17 cellular contexts compared by ENCODE assay signal in the genomic region with DNA sequence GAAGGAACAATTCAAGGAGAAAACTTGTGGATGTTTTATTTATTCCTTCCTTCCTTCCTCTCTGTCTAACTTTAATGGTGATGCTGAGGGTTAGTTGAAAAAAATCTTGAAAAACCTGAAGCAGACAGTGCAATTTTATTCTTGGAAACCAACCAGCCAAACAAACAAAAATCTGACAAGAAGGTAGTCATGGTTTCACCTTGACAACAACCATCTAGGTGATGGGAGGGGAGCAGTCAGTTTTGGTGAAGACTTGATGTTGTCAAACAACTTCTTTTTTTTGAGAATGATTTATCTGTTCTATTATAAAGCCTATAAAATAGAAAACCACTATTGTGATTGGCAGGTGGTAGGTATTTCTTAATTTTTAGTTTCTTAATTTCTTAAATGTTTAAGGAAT.
DNase-seq lines count a peak whose midpoint lies in the region; ATAC-seq and TF ChIP-seq lines count a peak whose summit lies in the region.
"Had no signal": no experiment of that assay in that cellular context is flagged by ENCODE, and none has a peak within 500 bp of the region (broad histone marks: within the 10 kb centered on the region; RNA-seq: fewer than 3 reads in every experiment).

No MANE protein-coding gene starts in this region.

- peak overlapping the region; percentile 96 for H3K27ac Mint-ChIP-seq in activated naive CD8-positive, alpha-beta T cell treated with anti-CD3 and anti-CD28 coated beads for 36 hours
- peak overlapping the region; percentile 86 to 90 for H3K27ac Mint-ChIP-seq in natural killer cell treated with Interleukin-12 subunit alpha and Interleukin-12 subunit beta and Interleukin-15 and Interleukin-18, amount 100 ng/mL, for 72 hours

- H3K27me3 Mint-ChIP-seq in activated naive CD8-positive, alpha-beta T cell treated with anti-CD3 and anti-CD28 coated beads for 36 hours, result no peaks in the 10 kb centered on the region
- H3K27me3 Mint-ChIP-seq in natural killer cell treated with Interleukin-12 subunit alpha and Interleukin-12 subunit beta and Interleukin-15 and Interleukin-18, amount 100 ng/mL, for 72 hours, result no peaks in the 10 kb centered on the region

- peak; percentile 10 to 21 for ATAC-seq in activated CD4-positive, CD25-positive, alpha-beta regulatory T cell treated with anti-CD3 and anti-CD28 coated beads, Interleukin-2, amount 50 U/mL, for 24 hours
- ATAC-seq in natural killer cell treated with Interleukin-12 subunit alpha and Interleukin-12 subunit beta and Interleukin-15 and Interleukin-18, amount 100 ng/mL, for 72 hours, result no peak
- no peak for ATAC-seq in HG03159 (IDR thresholded peaks at IDR 0.05; ENCODE audit: unreplicated experiment)
- ATAC-seq: A549, heart right ventricle, mucosa of descending colon had no signal

- DNase-seq in activated CD4-positive, CD25-positive, alpha-beta regulatory T cell (lab: John Stamatoyannopoulos, UW), result no peak
- DNase-seq in M059J (ENCODE audit: low read depth) (peak; percentile 18), cardiac septum (ENCODE audit: low spot score) (no peak), lower leg skin (ENCODE audit: low spot score in 2 of 2) (no peak)
- no peak for DNase-seq in activated naive CD8-positive, alpha-beta T cell treated with anti-CD3 and anti-CD28 coated beads for 36 hours
- DNase-seq in natural killer cell treated with Interleukin-12 subunit alpha and Interleukin-12 subunit beta and Interleukin-15 and Interleukin-18, amount 100 ng/mL, for 72 hours (ENCODE audit: low spot score), result no peak
- DNase-seq: cortex of kidney, HCEC 1CT, heart right ventricle, mucosa of descending colon, NCI-H1105, Right ventricle myocardium superior, substantia nigra had no signal

- no peak for TF ChIP-seq CTCF in lower leg skin (IDR thresholded peaks at IDR 0.05)

- intact Hi-C loops in cardiac septum (cut with DNase I), result loop anchor here (5.0 kb wide), 1 partner anchor 93 kb away; a partner anchor contains a TSS
- intact Hi-C loops in lower leg skin (cut with DNase I; ENCODE audit: low total_unique reads), result no loop called here

- H3K4me1 Mint-ChIP-seq in activated naive CD8-positive, alpha-beta T cell treated with anti-CD3 and anti-CD28 coated beads for 36 hours, result peaks cover 63% of the 10 kb centered on the region
- peaks cover 37 to 75% of the 10 kb centered on the region in 2 donors for H3K4me1 Mint-ChIP-seq in natural killer cell treated with Interleukin-12 subunit alpha and Interleukin-12 subunit beta and Interleukin-15 and Interleukin-18, amount 100 ng/mL, for 72 hours (ENCODE audit: low read depth in 2 of 2)

- no peak for TF ChIP-seq POLR2A in lower leg skin (IDR thresholded peaks at IDR 0.05)

- peaks cover 3% of the 10 kb centered on the region for H3K9me3 Mint-ChIP-seq in activated naive CD8-positive, alpha-beta T cell treated with anti-CD3 and anti-CD28 coated beads for 36 hours
- H3K9me3 Mint-ChIP-seq in natural killer cell treated with Interleukin-12 subunit alpha and Interleukin-12 subunit beta and Interleukin-15 and Interleukin-18, amount 100 ng/mL, for 72 hours, result no peaks in the 10 kb centered on the region

- no peak overlapping the region for H3K4me3 Mint-ChIP-seq in activated naive CD8-positive, alpha-beta T cell treated with anti-CD3 and anti-CD28 coated beads for 36 hours
- peak overlapping the region; percentile 87 for H3K4me3 Mint-ChIP-seq in natural killer cell treated with Interleukin-12 subunit alpha and Interleukin-12 subunit beta and Interleukin-15 and Interleukin-18, amount 100 ng/mL, for 72 hours

- H3K4me3 ChIP-seq in lower leg skin (ENCODE audit: low read depth, poor library complexity, severe bottlenecking), result no peak overlapping the region
- H3K4me3 ChIP-seq: A549, ascending aorta, heart right ventricle, mucosa of descending colon had no signal

- peaks cover 41% of the 10 kb centered on the region for H3K36me3 Mint-ChIP-seq in activated naive CD8-positive, alpha-beta T cell treated with anti-CD3 and anti-CD28 coated beads for 36 hours
- peaks cover 24% of the 10 kb centered on the region for H3K36me3 Mint-ChIP-seq in natural killer cell treated with Interleukin-12 subunit alpha and Interleukin-12 subunit beta and Interleukin-15 and Interleukin-18, amount 100 ng/mL, for 72 hours

Comparison
In these comparisons a context has a peak if more than half of its experiments do, and no peak if none do; other contexts are left out.
1. ATAC-seq: peak in activated CD4-positive, CD25-positive, alpha-beta regulatory T cell treated with anti-CD3 and anti-CD28 coated beads, Interleukin-2, amount 50 U/mL, for 24 hours (2 of 2); none in natural killer cell treated with Interleukin-12 subunit alpha and Interleukin-12 subunit beta and Interleukin-15 and Interleukin-18, amount 100 ng/mL, for 72 hours (0 of 2) and HG03159 (single experiment).